1 cellular context compared by ENCODE assay signal in genomic region chr20:30376767-30377658, GRCh38.
TF ChIP-seq lines count a peak whose summit lies in the region.

No MANE protein-coding gene starts in this region.

TF ChIP-seq in HepG2, 621 proteins besides CTCF, POLR2A, EP300 and RAD21 (continued from another document and continues in another):
- TF ChIP-seq ZBTB2 (CRISPR knock-in tag; IDR thresholded peaks at IDR 0.05; ENCODE audit: low read depth), result 0 out of 2 replicates have a peak, but pooled peaks have one; percentile 45
- TF ChIP-seq ZNF775 (CRISPR knock-in tag; IDR thresholded peaks at IDR 0.05; ENCODE audit: borderline replicate concordance), result no peak
- no peak for TF ChIP-seq SRSF1 (optimal IDR thresholded peaks at IDR 0.05; ENCODE audit: low read depth, low read length)
- peak; percentile 87; the same call in 1 of the 2 replicates for TF ChIP-seq ZNF564 (CRISPR knock-in tag; IDR thresholded peaks at IDR 0.05)
- 0 out of 2 replicates have a peak, but pooled peaks have one; percentile 15 for TF ChIP-seq ZNF557 (CRISPR knock-in tag; IDR thresholded peaks at IDR 0.05)
- TF ChIP-seq, protein P1, sequence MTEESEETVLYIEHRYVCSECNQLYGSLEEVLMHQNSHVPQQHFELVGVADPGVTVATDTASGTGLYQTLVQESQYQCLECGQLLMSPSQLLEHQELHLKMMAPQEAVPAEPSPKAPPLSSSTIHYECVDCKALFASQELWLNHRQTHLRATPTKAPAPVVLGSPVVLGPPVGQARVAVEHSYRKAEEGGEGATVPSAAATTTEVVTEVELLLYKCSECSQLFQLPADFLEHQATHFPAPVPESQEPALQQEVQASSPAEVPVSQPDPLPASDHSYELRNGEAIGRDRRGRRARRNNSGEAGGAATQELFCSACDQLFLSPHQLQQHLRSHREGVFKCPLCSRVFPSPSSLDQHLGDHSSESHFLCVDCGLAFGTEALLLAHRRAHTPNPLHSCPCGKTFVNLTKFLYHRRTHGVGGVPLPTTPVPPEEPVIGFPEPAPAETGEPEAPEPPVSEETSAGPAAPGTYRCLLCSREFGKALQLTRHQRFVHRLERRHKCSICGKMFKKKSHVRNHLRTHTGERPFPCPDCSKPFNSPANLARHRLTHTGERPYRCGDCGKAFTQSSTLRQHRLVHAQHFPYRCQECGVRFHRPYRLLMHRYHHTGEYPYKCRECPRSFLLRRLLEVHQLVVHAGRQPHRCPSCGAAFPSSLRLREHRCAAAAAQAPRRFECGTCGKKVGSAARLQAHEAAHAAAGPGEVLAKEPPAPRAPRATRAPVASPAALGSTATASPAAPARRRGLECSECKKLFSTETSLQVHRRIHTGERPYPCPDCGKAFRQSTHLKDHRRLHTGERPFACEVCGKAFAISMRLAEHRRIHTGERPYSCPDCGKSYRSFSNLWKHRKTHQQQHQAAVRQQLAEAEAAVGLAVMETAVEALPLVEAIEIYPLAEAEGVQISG (CRISPR knock-in tag; IDR thresholded peaks at IDR 0.05), result peak; percentile 94
- peak; percentile 67; the same call in 1 of the 2 replicates for TF ChIP-seq ZBTB33 (CRISPR knock-in tag; IDR thresholded peaks at IDR 0.05)
- TF ChIP-seq, protein P2, sequence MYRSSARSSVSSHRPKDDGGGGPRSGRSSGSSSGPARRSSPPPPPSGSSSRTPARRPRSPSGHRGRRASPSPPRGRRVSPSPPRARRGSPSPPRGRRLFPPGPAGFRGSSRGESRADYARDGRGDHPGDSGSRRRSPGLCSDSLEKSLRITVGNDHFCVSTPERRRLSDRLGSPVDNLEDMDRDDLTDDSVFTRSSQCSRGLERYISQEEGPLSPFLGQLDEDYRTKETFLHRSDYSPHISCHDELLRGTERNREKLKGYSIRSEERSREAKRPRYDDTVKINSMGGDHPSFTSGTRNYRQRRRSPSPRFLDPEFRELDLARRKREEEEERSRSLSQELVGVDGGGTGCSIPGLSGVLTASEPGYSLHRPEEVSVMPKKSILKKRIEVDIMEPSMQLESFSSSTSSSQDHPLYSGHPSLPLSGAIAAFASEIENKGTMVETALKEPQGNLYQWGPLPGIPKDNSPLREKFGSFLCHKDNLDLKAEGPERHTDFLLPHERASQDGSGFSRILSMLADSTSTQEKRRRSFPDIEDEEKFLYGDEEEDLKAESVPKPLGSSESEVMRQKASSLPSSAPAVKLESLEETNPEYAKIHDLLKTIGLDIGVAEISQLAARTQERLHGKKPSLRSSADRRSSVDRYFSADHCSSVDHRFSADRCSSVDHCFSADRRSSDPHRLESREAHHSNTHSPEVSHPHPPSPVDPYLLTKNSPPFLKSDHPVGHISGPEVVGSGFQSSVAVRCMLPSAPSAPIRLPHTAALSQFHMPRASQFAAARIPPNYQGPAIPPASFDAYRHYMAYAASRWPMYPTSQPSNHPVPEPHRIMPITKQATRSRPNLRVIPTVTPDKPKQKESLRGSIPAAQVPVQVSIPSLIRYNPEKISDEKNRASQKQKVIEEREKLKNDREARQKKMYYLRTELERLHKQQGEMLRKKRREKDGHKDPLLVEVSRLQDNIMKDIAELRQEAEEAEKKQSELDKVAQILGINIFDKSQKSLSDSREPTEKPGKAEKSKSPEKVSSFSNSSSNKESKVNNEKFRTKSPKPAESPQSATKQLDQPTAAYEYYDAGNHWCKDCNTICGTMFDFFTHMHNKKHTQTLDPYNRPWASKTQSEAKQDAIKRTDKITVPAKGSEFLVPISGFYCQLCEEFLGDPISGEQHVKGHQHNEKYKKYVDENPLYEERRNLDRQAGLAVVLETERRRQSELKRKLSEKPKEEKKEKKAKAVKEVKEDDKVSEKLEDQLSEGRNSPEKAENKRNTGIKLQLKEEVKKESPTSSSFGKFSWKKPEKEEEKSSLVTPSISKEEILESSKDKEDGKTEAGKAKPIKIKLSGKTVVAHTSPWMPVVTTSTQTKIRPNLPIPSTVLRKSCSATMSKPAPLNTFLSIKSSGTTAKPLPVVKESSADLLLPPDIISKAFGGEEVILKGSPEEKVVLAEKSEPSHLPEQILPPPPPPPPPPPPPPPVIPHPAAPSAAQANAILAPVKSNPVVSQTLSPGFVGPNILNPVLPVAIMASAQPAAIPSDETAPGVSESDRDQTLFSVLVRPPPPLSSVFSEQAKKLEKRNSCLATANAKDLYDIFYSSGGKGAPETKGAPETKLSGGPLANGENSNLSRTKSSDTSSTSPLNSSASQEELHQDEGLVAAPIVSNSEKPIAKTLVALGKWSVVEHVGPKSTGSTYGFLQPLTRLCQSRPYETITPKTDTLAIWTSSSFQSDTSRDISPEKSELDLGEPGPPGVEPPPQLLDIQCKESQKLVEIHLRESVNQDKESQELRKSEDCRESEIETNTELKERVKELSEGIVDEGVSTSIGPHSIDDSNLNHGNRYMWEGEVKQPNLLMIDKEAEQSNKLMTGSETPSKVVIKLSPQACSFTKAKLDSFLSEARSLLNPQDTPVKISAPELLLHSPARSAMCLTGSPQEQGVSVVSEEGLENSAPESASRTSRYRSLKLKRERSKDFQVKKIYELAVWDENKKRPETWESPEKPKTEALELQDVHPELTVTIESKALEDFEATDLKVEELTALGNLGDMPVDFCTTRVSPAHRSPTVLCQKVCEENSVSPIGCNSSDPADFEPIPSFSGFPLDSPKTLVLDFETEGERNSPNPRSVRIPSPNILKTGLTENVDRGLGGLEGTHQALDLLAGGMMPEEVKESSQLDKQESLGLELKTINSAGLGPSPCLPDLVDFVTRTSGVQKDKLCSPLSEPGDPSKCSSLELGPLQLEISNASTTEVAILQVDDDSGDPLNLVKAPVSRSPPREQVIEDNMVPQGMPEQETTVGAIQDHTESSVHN (CRISPR knock-in tag; IDR thresholded peaks at IDR 0.05), result no peak
- TF ChIP-seq RELA (CRISPR knock-in tag; IDR thresholded peaks at IDR 0.05), result no peak
- TF ChIP-seq ZNF589 (CRISPR knock-in tag; conservative IDR thresholded peaks at IDR 0.05), result peak; percentile 58; the same call in 1 of the 2 replicates
- TF ChIP-seq, protein P3, sequence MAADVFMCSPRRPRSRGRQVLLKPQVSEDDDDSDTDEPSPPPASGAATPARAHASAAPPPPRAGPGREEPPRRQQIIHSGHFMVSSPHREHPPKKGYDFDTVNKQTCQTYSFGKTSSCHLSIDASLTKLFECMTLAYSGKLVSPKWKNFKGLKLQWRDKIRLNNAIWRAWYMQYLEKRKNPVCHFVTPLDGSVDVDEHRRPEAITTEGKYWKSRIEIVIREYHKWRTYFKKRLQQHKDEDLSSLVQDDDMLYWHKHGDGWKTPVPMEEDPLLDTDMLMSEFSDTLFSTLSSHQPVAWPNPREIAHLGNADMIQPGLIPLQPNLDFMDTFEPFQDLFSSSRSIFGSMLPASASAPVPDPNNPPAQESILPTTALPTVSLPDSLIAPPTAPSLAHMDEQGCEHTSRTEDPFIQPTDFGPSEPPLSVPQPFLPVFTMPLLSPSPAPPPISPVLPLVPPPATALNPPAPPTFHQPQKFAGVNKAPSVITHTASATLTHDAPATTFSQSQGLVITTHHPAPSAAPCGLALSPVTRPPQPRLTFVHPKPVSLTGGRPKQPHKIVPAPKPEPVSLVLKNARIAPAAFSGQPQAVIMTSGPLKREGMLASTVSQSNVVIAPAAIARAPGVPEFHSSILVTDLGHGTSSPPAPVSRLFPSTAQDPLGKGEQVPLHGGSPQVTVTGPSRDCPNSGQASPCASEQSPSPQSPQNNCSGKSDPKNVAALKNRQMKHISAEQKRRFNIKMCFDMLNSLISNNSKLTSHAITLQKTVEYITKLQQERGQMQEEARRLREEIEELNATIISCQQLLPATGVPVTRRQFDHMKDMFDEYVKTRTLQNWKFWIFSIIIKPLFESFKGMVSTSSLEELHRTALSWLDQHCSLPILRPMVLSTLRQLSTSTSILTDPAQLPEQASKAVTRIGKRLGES (CRISPR knock-in tag; IDR thresholded peaks at IDR 0.05; ENCODE audit: borderline replicate concordance), result no peak
- TF ChIP-seq ZNF550 (CRISPR knock-in tag; IDR thresholded peaks at IDR 0.05; ENCODE audit: borderline replicate concordance), result no peak; the same call in 1 of the 2 replicates
- TF ChIP-seq FOSL2 (CRISPR knock-in tag; IDR thresholded peaks at IDR 0.05), result no peak; the same call in 1 of the 2 replicates
- TF ChIP-seq ZNF746 (CRISPR knock-in tag; IDR thresholded peaks at IDR 0.05), result peak; percentile 68
- no peak for TF ChIP-seq RFXANK (CRISPR knock-in tag; IDR thresholded peaks at IDR 0.05)
- no peak for TF ChIP-seq FOSL1 (CRISPR knock-in tag; IDR thresholded peaks at IDR 0.05; ENCODE audit: borderline replicate concordance)
- TF ChIP-seq, protein P4, sequence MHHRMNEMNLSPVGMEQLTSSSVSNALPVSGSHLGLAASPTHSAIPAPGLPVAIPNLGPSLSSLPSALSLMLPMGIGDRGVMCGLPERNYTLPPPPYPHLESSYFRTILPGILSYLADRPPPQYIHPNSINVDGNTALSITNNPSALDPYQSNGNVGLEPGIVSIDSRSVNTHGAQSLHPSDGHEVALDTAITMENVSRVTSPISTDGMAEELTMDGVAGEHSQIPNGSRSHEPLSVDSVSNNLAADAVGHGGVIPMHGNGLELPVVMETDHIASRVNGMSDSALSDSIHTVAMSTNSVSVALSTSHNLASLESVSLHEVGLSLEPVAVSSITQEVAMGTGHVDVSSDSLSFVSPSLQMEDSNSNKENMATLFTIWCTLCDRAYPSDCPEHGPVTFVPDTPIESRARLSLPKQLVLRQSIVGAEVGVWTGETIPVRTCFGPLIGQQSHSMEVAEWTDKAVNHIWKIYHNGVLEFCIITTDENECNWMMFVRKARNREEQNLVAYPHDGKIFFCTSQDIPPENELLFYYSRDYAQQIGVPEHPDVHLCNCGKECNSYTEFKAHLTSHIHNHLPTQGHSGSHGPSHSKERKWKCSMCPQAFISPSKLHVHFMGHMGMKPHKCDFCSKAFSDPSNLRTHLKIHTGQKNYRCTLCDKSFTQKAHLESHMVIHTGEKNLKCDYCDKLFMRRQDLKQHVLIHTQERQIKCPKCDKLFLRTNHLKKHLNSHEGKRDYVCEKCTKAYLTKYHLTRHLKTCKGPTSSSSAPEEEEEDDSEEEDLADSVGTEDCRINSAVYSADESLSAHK (CRISPR knock-in tag; IDR thresholded peaks at IDR 0.05; ENCODE audit: borderline replicate concordance), result no peak
- TF ChIP-seq FOXM1 (CRISPR knock-in tag; IDR thresholded peaks at IDR 0.05), result no peak
- TF ChIP-seq ZBTB37 (CRISPR knock-in tag; IDR thresholded peaks at IDR 0.05), result no peak
- TF ChIP-seq ZNF660 (CRISPR knock-in tag; IDR thresholded peaks at IDR 0.05; ENCODE audit: borderline replicate concordance, low read depth), result no peak
- TF ChIP-seq ZNF124 (CRISPR knock-in tag; IDR thresholded peaks at IDR 0.05), result peak; percentile 81; the same call in 1 of the 2 replicates
- TF ChIP-seq AKNA (CRISPR knock-in tag; IDR thresholded peaks at IDR 0.05; ENCODE audit: borderline replicate concordance), result no peak
- TF ChIP-seq ZNF10 (CRISPR knock-in tag; IDR thresholded peaks at IDR 0.05; ENCODE audit: borderline replicate concordance, low read depth), result 0 out of 2 replicates have a peak, but pooled peaks have one; percentile 30
